Comparison of ENCODE assay signal across 18 cellular contexts in the genomic region with DNA sequence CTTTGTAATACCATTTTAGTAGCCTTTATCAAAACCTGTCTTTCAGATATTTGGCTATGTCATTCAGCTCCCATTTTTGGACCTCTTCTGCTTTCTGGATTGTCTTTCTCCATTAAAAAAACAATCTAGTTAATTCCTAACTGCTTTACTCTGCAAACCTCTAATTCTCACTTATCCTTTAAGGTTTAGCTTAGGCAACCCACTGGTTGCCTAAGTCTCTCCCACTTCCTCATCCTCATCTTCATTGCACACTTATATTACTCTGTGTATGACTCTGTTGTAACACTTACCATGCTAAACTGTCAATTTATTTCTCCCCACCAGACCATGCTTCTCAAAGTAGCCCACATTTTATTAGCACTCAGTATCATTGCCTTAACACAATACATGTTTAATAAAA.
DNase-seq lines count a peak whose midpoint lies in the region; ATAC-seq and TF ChIP-seq lines count a peak whose summit lies in the region.
"Had no signal": no experiment of that assay in that cellular context is flagged by ENCODE, and none has a peak within 500 bp of the region (broad histone marks: within the 10 kb centered on the region; RNA-seq: fewer than 3 reads in every experiment).

No MANE protein-coding gene starts in this region.

- H3K4me3 Mint-ChIP-seq in T-helper 17 cell = no peak overlapping the region
- H3K4me3 Mint-ChIP-seq in stimulated activated memory B cell treated with anti-CD40 and anti-IgM and Interleukin-4, amounts not matched to agents 10 μg/mL and 1 μg/mL and 100 μg/mL, for 72 hours = peak overlapping the region; percentile 1
- H3K4me3 Mint-ChIP-seq: nephron progenitor cell had no signal

- no peak overlapping the region for H3K4me3 ChIP-seq in HEK293 (ENCODE audit: low read depth, low read length)
- H3K4me3 ChIP-seq: stomach had no signal

- H3K9me3 ChIP-seq in HEK293 (ENCODE audit: control insufficient read depth, insufficient read depth, low read depth, low read length) (no peaks in the 10 kb centered on the region), T-helper 17 cell (ENCODE audit: control insufficient read depth, low read length, poor library complexity, severe bottlenecking) (no peaks in the 10 kb centered on the region)
- H3K9me3 ChIP-seq: stomach had no signal

- H3K36me3 ChIP-seq in HEK293 (ENCODE audit: control insufficient read depth in 2 of 2, insufficient read depth in 1 of 2, low read length in 2 of 2) = no peaks in the 10 kb centered on the region
- H3K36me3 ChIP-seq: stomach had no signal

- H3K4me1 Mint-ChIP-seq in T-helper 17 cell = peaks cover 23% of the 10 kb centered on the region
- H3K4me1 Mint-ChIP-seq in stimulated activated memory B cell treated with anti-CD40 and anti-IgM and Interleukin-4, amounts not matched to agents 10 μg/mL and 1 μg/mL and 100 μg/mL, for 72 hours = peaks cover 58% of the 10 kb centered on the region

- ATAC-seq in T-helper 17 cell (no peak), HG02840 (IDR thresholded peaks at IDR 0.05; ENCODE audit: low FRiP score, unreplicated experiment) (no peak), HG03432 (IDR thresholded peaks at IDR 0.05; ENCODE audit: unreplicated experiment) (no peak)
- ATAC-seq in stimulated activated memory B cell treated with anti-CD40 and anti-IgM and Interleukin-4, amounts not matched to agents 10 μg/mL and 1 μg/mL and 100 μg/mL, for 72 hours = peak; percentile 78

- in situ Hi-C loops in G401 (cut with HindIII; ENCODE audit: low sequenced_read_pairs) = no loop called here

- no peaks in the 10 kb centered on the region for H3K9me3 Mint-ChIP-seq in stimulated activated memory B cell treated with anti-CD40 and anti-IgM and Interleukin-4, amounts not matched to agents 10 μg/mL and 1 μg/mL and 100 μg/mL, for 72 hours
- H3K9me3 Mint-ChIP-seq: IgD-negative memory B cell, nephron progenitor cell had no signal

- peak overlapping the region; percentile 39 for H3K27ac Mint-ChIP-seq in T-helper 17 cell
- H3K27ac Mint-ChIP-seq in stimulated activated memory B cell treated with anti-CD40 and anti-IgM and Interleukin-4, amounts not matched to agents 10 μg/mL and 1 μg/mL and 100 μg/mL, for 72 hours = peak overlapping the region; percentile 60
- H3K27ac Mint-ChIP-seq: IgD-negative memory B cell, nephron progenitor cell had no signal

- POLR2A ChIA-PET in HEK293 (lab: Yijun Ruan, JAX) = interaction anchor here (2.5 kb wide), 1 partner anchor 233 kb away, joined by 10 read pairs; a partner anchor contains a TSS

- H3K27me3 Mint-ChIP-seq in T-helper 17 cell = peaks cover 5% of the 10 kb centered on the region
- H3K27me3 Mint-ChIP-seq in stimulated activated memory B cell treated with anti-CD40 and anti-IgM and Interleukin-4, amounts not matched to agents 10 μg/mL and 1 μg/mL and 100 μg/mL, for 72 hours = no peaks in the 10 kb centered on the region

- TF ChIP-seq CTCF in HEK293 (tag by site-specific recombination; IDR thresholded peaks at IDR 0.05) = no peak

- peaks cover 26% of the 10 kb centered on the region for H3K4me1 ChIP-seq in HEK293 (ENCODE audit: control insufficient read depth, insufficient read depth, low read length)

- DNase-seq in NAMALWA (ENCODE audit: low spot score) (peak; percentile 20), T-helper 17 cell (no peak), G401 (ENCODE audit: low spot score) (no peak)
- DNase-seq: activated CD4-positive, alpha-beta T cell treated with anti-CD3 and anti-CD28 coated beads for 1 hour; activated naive CD4-positive, alpha-beta T cell treated with anti-CD3 and anti-CD28 coated beads, Interleukin-2, amount 50 U/mL, for 16 hours; activated T-cell treated with anti-CD3 and anti-CD28 coated beads, Interleukin-2, amount 50 U/mL, for 48 hours; NCI-H1092; NCI-H2029; NCI-H226; nephron progenitor cell; stimulated activated CD4-positive, alpha-beta T cell treated with anti-CD3 and anti-CD28 coated beads, Interleukin-2, amount 100 ng/mL, for 48 hours; stomach; trophoblast cell had no signal

- CTCF ChIA-PET in HEK293 (lab: Yijun Ruan, JAX) = interaction anchor here (0.6 to 4.3 kb wide), 10 partner anchors 65 to 471 kb away, joined by 3 to 80 read pairs (median 4); a partner anchor contains a TSS

- no peaks in the 10 kb centered on the region for H3K36me3 Mint-ChIP-seq in T-helper 17 cell (ENCODE audit: low read depth)
- H3K36me3 Mint-ChIP-seq in stimulated activated memory B cell treated with anti-CD40 and anti-IgM and Interleukin-4, amounts not matched to agents 10 μg/mL and 1 μg/mL and 100 μg/mL, for 72 hours = no peaks in the 10 kb centered on the region
- H3K36me3 Mint-ChIP-seq: IgD-negative memory B cell had no signal

- H3K27ac ChIP-seq in HEK293 (ENCODE audit: extremely low read depth, low read depth, low read length) = no peak overlapping the region
- H3K27ac ChIP-seq: stomach had no signal

TF ChIP-seq in HEK293, 187 proteins besides CTCF, POLR2A, EP300 and RAD21:
- TF ChIP-seq, protein P1, sequence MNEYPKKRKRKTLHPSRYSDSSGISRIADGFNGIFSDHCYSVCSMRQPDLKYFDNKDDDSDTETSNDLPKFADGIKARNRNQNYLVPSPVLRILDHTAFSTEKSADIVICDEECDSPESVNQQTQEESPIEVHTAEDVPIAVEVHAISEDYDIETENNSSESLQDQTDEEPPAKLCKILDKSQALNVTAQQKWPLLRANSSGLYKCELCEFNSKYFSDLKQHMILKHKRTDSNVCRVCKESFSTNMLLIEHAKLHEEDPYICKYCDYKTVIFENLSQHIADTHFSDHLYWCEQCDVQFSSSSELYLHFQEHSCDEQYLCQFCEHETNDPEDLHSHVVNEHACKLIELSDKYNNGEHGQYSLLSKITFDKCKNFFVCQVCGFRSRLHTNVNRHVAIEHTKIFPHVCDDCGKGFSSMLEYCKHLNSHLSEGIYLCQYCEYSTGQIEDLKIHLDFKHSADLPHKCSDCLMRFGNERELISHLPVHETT (tag by site-specific recombination; IDR thresholded peaks at IDR 0.05) = no peak
- TF ChIP-seq, protein P2, sequence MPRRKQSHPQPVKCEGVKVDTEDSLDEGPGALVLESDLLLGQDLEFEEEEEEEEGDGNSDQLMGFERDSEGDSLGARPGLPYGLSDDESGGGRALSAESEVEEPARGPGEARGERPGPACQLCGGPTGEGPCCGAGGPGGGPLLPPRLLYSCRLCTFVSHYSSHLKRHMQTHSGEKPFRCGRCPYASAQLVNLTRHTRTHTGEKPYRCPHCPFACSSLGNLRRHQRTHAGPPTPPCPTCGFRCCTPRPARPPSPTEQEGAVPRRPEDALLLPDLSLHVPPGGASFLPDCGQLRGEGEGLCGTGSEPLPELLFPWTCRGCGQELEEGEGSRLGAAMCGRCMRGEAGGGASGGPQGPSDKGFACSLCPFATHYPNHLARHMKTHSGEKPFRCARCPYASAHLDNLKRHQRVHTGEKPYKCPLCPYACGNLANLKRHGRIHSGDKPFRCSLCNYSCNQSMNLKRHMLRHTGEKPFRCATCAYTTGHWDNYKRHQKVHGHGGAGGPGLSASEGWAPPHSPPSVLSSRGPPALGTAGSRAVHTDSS (tag by site-specific recombination; IDR thresholded peaks at IDR 0.05) = no peak
- no peak for TF ChIP-seq HOXC10 (CRISPR knock-in tag; IDR thresholded peaks at IDR 0.05)
- TF ChIP-seq ZNF335 (tag by site-specific recombination; conservative IDR thresholded peaks at IDR 0.05) = peak; percentile 75
- TF ChIP-seq ZNF10 (tag by site-specific recombination; IDR thresholded peaks at IDR 0.05) = no peak
